In the genomic region with DNA sequence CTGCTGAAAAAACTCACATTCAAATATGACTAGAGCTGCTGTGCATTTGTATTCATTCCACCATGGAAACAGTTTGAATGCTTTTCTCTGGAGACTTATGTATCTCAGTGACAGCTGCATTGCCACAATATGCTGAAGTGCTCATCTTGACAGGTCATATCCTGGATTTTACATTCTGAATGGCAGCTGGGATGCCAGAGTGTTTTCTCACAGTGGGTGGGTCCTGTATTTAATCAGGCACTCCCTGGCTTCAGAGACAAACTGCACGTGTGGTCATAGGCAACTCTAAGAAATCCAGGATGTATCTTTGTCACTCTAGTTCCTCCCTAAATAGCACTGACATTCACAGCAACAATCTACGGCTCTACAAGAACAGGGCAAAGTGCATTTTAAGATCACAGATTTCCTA, we compare ENCODE assay signal across 10 cellular contexts.
A peak's percentile ranks its signal among the peaks of the same experiment; 100 is the strongest.
DNase-seq lines count a peak whose midpoint lies in the region; ATAC-seq and TF ChIP-seq lines count a peak whose summit lies in the region.
"Had no signal": no experiment of that assay in that cellular context is flagged by ENCODE, and none has a peak within 500 bp of the region (broad histone marks: within the 10 kb centered on the region; RNA-seq: fewer than 3 reads in every experiment).

No MANE protein-coding gene starts in this region.

- H3K79me2 ChIP-seq in HCT116 (ENCODE audit: insufficient read depth, low read length): no peaks in the 10 kb centered on the region

- H3K4me2 ChIP-seq in HCT116 (ENCODE audit: low read length): peak overlapping the region; percentile 15; the same call in 1 of the 2 replicates

- no peaks in the 10 kb centered on the region for H3K9me3 Mint-ChIP-seq in nephron
- H3K9me3 Mint-ChIP-seq: neural crest cell had no signal

- RAD21 ChIA-PET in HCT116 (lab: Charles Lee; ENCODE audit: low non-redundant PET in 1 of 2, low total read pairs in 2 of 2, uncharacterized antibody in 2 of 2, unreplicated experiment in 2 of 2): no interaction called here

- DNase-seq in NCI-H146 (lab: John Stamatoyannopoulos, UW) (peak; percentile 33), NCI-H146 treated with DMSO at 0.1 percent for 48 hours (lab: John Stamatoyannopoulos, UW; ENCODE audit: unreplicated experiment) (no peak), HCT116 (ENCODE audit: low read depth, low spot score) (no peak), NCI-H1417 (lab: John Stamatoyannopoulos, UW) (peak; percentile 51 to 90 (median 84)), C1 segment of cervical spinal cord (lab: John Stamatoyannopoulos, UW) (no peak)
- no peak for DNase-seq in effector CD8-positive, alpha-beta T cell (lab: John Stamatoyannopoulos, UW)

- no peak for TF ChIP-seq CTCF in HCT116 (IDR thresholded peaks at IDR 0.05 in 2 of 3, conservative IDR thresholded peaks at IDR 0.05 in 1 of 3; ENCODE audit: borderline replicate concordance in 1 of 3, insufficient read depth in 1 of 3, low read depth in 2 of 3, low read length in 2 of 3)
- TF ChIP-seq CTCF in nephron (IDR thresholded peaks at IDR 0.05; ENCODE audit: unreplicated experiment in 3 of 3): no peak

- H3K27ac ChIP-seq in HCT116 (ENCODE audit: low read depth, low read length): no peak overlapping the region
- peak overlapping the region; percentile 10 for H3K27ac ChIP-seq in angular gyrus (ENCODE audit: low read depth, low read length)
- H3K27ac ChIP-seq: VCaP had no signal

- no peaks in the 10 kb centered on the region for H3K27me3 Mint-ChIP-seq in nephron (ENCODE audit: low read depth)

- H3K36me3 ChIP-seq in HCT116 (ENCODE audit: control insufficient read depth in 1 of 2, insufficient read depth in 2 of 2, low read length in 2 of 2): no peaks in the 10 kb centered on the region

- H3K27ac Mint-ChIP-seq in nephron: peak overlapping the region in 2 of 3 experiments; percentile 50 to 66

- CTCF ChIA-PET in HCT116 (lab: Charles Lee): no interaction called here

- no peaks in the 10 kb centered on the region for H3K36me3 Mint-ChIP-seq in nephron (ENCODE audit: low read depth)

- no TSS peak for BruUV-seq in HCT116 (replicated peaks; lab: Mats Ljungman, UMichigan)

- peaks cover 0 to 20% of the 10 kb centered on the region in 2 experiments; a peak in 2 of 4 replicates for H3K4me1 ChIP-seq in HCT116 (ENCODE audit: control insufficient read depth in 1 of 2, insufficient read depth in 2 of 2, low read length in 2 of 2)

- peak; percentile 32 for ATAC-seq in HCT116

- no peak for TF ChIP-seq RAD21 in HCT116 (IDR thresholded peaks at IDR 0.05; ENCODE audit: low read depth)

- H3K9me2 ChIP-seq in HCT116 (ENCODE audit: insufficient read depth): no peaks in the 10 kb centered on the region

- intact Hi-C loops in HCT116 (cut with micrococcal nuclease): no loop called here

- POLR2A ChIA-PET in HCT116 (lab: Charles Lee): no interaction called here

- no peaks in the 10 kb centered on the region for H4K20me1 ChIP-seq in HCT116 (ENCODE audit: insufficient read depth)

- no peaks in the 10 kb centered on the region for H3K9me3 ChIP-seq in HCT116 (ENCODE audit: control insufficient read depth in 1 of 2, insufficient read depth in 1 of 2, low read depth in 1 of 2, low read length in 2 of 2)

- no peak overlapping the region for H3K4me3 Mint-ChIP-seq in nephron
- H3K4me3 Mint-ChIP-seq: neural crest cell had no signal

- TF ChIP-seq POLR2A in HCT116 (IDR thresholded peaks at IDR 0.05; ENCODE audit: borderline replicate concordance, extremely low read depth, insufficient read depth, insufficient read length): no peak

- H3K27me3 ChIP-seq in HCT116 (ENCODE audit: insufficient read depth, low read length): no peaks in the 10 kb centered on the region

- H3K9ac ChIP-seq in HCT116 (ENCODE audit: low read length): no peak overlapping the region

- H3K4me1 Mint-ChIP-seq in nephron: peaks cover 19% of the 10 kb centered on the region

- H3K4me3 ChIP-seq in HCT116 (replicated peaks in 1 of 2; ENCODE audit: low read depth in 1 of 2, low read length in 2 of 2): no peak overlapping the region

- peak overlapping the region; percentile 31 for H2AFZ ChIP-seq in HCT116 (ENCODE audit: low read depth, low read length, poor library complexity, severe bottlenecking)

TF ChIP-seq in HCT116, 20 proteins besides CTCF, POLR2A, EP300 and RAD21:
- TF ChIP-seq EZH2phosphoT487 (IDR thresholded peaks at IDR 0.05; ENCODE audit: borderline replicate concordance) (no peak), SP1 (IDR thresholded peaks at IDR 0.05; ENCODE audit: low read depth) (no peak), EGR1 (IDR thresholded peaks at IDR 0.05; ENCODE audit: low read depth) (no peak), ELF1 (IDR thresholded peaks at IDR 0.05; ENCODE audit: borderline replicate concordance, low read depth) (no peak), ZNF274 (IDR thresholded peaks at IDR 0.05; ENCODE audit: low read depth, low read length) (no peak), JUND (IDR thresholded peaks at IDR 0.05) (no peak), POLR2AphosphoS5 (IDR thresholded peaks at IDR 0.05; ENCODE audit: low read depth, low read length) (no peak), SIN3A (IDR thresholded peaks at IDR 0.05; ENCODE audit: low read depth) (no peak), ZFX (IDR thresholded peaks at IDR 0.05) (no peak), FOSL1 (IDR thresholded peaks at IDR 0.05; ENCODE audit: low read depth) (no peak), CEBPB (IDR thresholded peaks at IDR 0.05; ENCODE audit: low read depth) (no peak), CBX3 (IDR thresholded peaks at IDR 0.05; ENCODE audit: low read depth) (no peak), SRF (IDR thresholded peaks at IDR 0.05; ENCODE audit: low read depth) (no peak), YY1 (IDR thresholded peaks at IDR 0.05; ENCODE audit: extremely low read depth, insufficient replicate concordance, low read depth, low read length) (no peak), TCF7L2 (IDR thresholded peaks at IDR 0.05; ENCODE audit: borderline replicate concordance, extremely low read depth, insufficient read depth, insufficient read length) (no peak)
- TF ChIP-seq, protein P1, sequence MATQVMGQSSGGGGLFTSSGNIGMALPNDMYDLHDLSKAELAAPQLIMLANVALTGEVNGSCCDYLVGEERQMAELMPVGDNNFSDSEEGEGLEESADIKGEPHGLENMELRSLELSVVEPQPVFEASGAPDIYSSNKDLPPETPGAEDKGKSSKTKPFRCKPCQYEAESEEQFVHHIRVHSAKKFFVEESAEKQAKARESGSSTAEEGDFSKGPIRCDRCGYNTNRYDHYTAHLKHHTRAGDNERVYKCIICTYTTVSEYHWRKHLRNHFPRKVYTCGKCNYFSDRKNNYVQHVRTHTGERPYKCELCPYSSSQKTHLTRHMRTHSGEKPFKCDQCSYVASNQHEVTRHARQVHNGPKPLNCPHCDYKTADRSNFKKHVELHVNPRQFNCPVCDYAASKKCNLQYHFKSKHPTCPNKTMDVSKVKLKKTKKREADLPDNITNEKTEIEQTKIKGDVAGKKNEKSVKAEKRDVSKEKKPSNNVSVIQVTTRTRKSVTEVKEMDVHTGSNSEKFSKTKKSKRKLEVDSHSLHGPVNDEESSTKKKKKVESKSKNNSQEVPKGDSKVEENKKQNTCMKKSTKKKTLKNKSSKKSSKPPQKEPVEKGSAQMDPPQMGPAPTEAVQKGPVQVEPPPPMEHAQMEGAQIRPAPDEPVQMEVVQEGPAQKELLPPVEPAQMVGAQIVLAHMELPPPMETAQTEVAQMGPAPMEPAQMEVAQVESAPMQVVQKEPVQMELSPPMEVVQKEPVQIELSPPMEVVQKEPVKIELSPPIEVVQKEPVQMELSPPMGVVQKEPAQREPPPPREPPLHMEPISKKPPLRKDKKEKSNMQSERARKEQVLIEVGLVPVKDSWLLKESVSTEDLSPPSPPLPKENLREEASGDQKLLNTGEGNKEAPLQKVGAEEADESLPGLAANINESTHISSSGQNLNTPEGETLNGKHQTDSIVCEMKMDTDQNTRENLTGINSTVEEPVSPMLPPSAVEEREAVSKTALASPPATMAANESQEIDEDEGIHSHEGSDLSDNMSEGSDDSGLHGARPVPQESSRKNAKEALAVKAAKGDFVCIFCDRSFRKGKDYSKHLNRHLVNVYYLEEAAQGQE (IDR thresholded peaks at IDR 0.05; ENCODE audit: low read depth): no peak
- TF ChIP-seq, protein P2, sequence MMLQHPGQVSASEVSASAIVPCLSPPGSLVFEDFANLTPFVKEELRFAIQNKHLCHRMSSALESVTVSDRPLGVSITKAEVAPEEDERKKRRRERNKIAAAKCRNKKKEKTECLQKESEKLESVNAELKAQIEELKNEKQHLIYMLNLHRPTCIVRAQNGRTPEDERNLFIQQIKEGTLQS (IDR thresholded peaks at IDR 0.05): no peak
- TF ChIP-seq, protein P3, sequence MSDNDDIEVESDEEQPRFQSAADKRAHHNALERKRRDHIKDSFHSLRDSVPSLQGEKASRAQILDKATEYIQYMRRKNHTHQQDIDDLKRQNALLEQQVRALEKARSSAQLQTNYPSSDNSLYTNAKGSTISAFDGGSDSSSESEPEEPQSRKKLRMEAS (IDR thresholded peaks at IDR 0.05): no peak
- TF ChIP-seq, protein P4, sequence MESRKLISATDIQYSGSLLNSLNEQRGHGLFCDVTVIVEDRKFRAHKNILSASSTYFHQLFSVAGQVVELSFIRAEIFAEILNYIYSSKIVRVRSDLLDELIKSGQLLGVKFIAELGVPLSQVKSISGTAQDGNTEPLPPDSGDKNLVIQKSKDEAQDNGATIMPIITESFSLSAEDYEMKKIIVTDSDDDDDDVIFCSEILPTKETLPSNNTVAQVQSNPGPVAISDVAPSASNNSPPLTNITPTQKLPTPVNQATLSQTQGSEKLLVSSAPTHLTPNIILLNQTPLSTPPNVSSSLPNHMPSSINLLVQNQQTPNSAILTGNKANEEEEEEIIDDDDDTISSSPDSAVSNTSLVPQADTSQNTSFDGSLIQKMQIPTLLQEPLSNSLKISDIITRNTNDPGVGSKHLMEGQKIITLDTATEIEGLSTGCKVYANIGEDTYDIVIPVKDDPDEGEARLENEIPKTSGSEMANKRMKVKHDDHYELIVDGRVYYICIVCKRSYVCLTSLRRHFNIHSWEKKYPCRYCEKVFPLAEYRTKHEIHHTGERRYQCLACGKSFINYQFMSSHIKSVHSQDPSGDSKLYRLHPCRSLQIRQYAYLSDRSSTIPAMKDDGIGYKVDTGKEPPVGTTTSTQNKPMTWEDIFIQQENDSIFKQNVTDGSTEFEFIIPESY (IDR thresholded peaks at IDR 0.05; ENCODE audit: extremely low read depth, insufficient replicate concordance, low read length): no peak

Comparison
In these comparisons a context has a peak if more than half of its experiments do, and no peak if none do; other contexts are left out.
1. DNase-seq: peak in NCI-H146 (single experiment) and NCI-H1417 (3 of 3); none in NCI-H146 treated with DMSO at 0.1 percent for 48 hours (single experiment), HCT116 (single experiment), C1 segment of cervical spinal cord (0 of 14) and effector CD8-positive, alpha-beta T cell (single experiment).